12 cellular contexts compared by ENCODE assay signal in genomic region chr15:60355148-60355857, GRCh38.
"Had no signal": no experiment of that assay in that cellular context is flagged by ENCODE, and none has a peak within 500 bp of the region (broad histone marks: within the 10 kb centered on the region; RNA-seq: fewer than 3 reads in every experiment).

No MANE protein-coding gene starts in this region.

- H3K9me3 Mint-ChIP-seq: activated B cell treated with CpG ODN at 0.5 μM for 24 hours, nephron progenitor cell had no signal

- H3K4me3 ChIP-seq: esophagus muscularis mucosa, spleen, stomach, testis, upper lobe of right lung had no signal

- ATAC-seq: sciatic nerve, upper lobe of right lung had no signal

- H3K27me3 ChIP-seq: esophagus muscularis mucosa, spleen, stomach, testis, upper lobe of right lung had no signal

- H3K4me3 Mint-ChIP-seq: activated B cell treated with CpG ODN at 0.5 μM for 24 hours; activated naive CD4-positive, alpha-beta T cell treated with anti-CD3 and anti-CD28 coated beads for 36 hours; nephron progenitor cell had no signal

- H3K9me3 ChIP-seq: esophagus muscularis mucosa, spleen, stomach, testis, upper lobe of right lung had no signal

- H3K4me1 ChIP-seq: upper lobe of right lung had no signal

- H3K27ac ChIP-seq: esophagus muscularis mucosa, stomach, testis, upper lobe of right lung had no signal

- DNase-seq: activated B cell treated with CpG ODN at 0.5 μM for 24 hours; activated CD4-positive, alpha-beta T cell treated with anti-CD3 and anti-CD28 coated beads, Interleukin-2, amount 50 U/mL, for 1 hour; activated CD8-positive, alpha-beta memory T cell treated with anti-CD3 and anti-CD28 coated beads for 24 hours; activated naive CD4-positive, alpha-beta T cell treated with anti-CD3 and anti-CD28 coated beads for 36 hours; nephron progenitor cell; spleen; stomach; testis; upper lobe of right lung had no signal

- H3K27me3 Mint-ChIP-seq: activated B cell treated with CpG ODN at 0.5 μM for 24 hours had no signal

- H3K27ac Mint-ChIP-seq: activated B cell treated with CpG ODN at 0.5 μM for 24 hours; activated naive CD4-positive, alpha-beta T cell treated with anti-CD3 and anti-CD28 coated beads for 36 hours; activated T-helper 2 cell treated with anti-CD3 and anti-CD28 coated beads, Interferon-gamma antibody, Interleukin-2, Interleukin-4, amounts not matched to agents 10 μg/mL and 5 μg/mL and 100 μg/mL, durations not matched to agents 14 hours and 24 hours and 36 hours had no signal
